Comparison of ENCODE assay signal across 8 cellular contexts in genomic region chr22:23322497-23323080, GRCh38.
DNase-seq lines count a peak whose midpoint lies in the region; ATAC-seq and TF ChIP-seq lines count a peak whose summit lies in the region.
"Not testable (repeated sequence)": the region's sequence is repeated elsewhere in the genome, so short reads cannot be mapped to it uniquely, and the experiment has no call there.

No MANE protein-coding gene starts in this region.

- not testable (repeated sequence) for H3K14ac ChIP-seq in H9 (ENCODE audit: insufficient read depth, low read length)

- not testable (repeated sequence) for ATAC-seq in WTC11
- ATAC-seq in right lobe of liver, result peak in 1 of 4 donors; percentile 33

- not testable (repeated sequence) for H3K79me1 ChIP-seq in H9 (ENCODE audit: insufficient read depth, low read depth, low read length, poor library complexity, severe bottlenecking)

- not testable (repeated sequence) for H3K27ac ChIP-seq in H9 (ENCODE audit: insufficient read length, low read depth, low read length); right lobe of liver

- POLR2A ChIA-PET in WTC11 (lab: Charles Lee), result not testable (repeated sequence)

- BruUV-seq in Calu3 (replicated peaks; lab: Mats Ljungman, UMichigan), result TSS peak; percentile 22

- H3K27ac Mint-ChIP-seq in Calu3 (ENCODE audit: unreplicated experiment); H9; WTC11; type B pancreatic cell: not testable (repeated sequence)

- H4K91ac ChIP-seq in H9 (ENCODE audit: insufficient read length, low read depth, low read length), result not testable (repeated sequence)

- H3K4me1 ChIP-seq in H9 (ENCODE audit: insufficient read depth, low read length); right lobe of liver: not testable (repeated sequence)

- not testable (repeated sequence) for H3K4me3 Mint-ChIP-seq in Calu3 (ENCODE audit: low read depth, unreplicated experiment); H9; WTC11; type B pancreatic cell

- not testable (repeated sequence) for H2AK5ac ChIP-seq in H9 (ENCODE audit: insufficient read length, low read length)

- not testable (repeated sequence) for H3K18ac ChIP-seq in H9 (ENCODE audit: insufficient read length, low read depth, low read length)

- TF ChIP-seq CTCF in Calu3 (IDR thresholded peaks at IDR 0.05; ENCODE audit: unreplicated experiment); WTC11 (IDR thresholded peaks at IDR 0.05): not testable (repeated sequence)
- peak; percentile 54 for TF ChIP-seq CTCF in H9 (conservative IDR thresholded peaks at IDR 0.05)
- TF ChIP-seq CTCF in epithelial cell of proximal tubule (conservative IDR thresholded peaks at IDR 0.05; ENCODE audit: low read depth, low read length), result peak; percentile 42
- TF ChIP-seq CTCF in right lobe of liver (IDR thresholded peaks at IDR 0.05), result peak; percentile 8 to 24 (median 18)
- TF ChIP-seq CTCF in type B pancreatic cell (conservative IDR thresholded peaks at IDR 0.05), result peak; percentile 31

- H3K23ac ChIP-seq in H9 (ENCODE audit: insufficient read length, low read depth, low read length), result not testable (repeated sequence)

- H3K9me3 Mint-ChIP-seq in Calu3 (ENCODE audit: low read depth, unreplicated experiment); H9; WTC11; type B pancreatic cell: not testable (repeated sequence)

- H4K20me1 ChIP-seq in H9 (ENCODE audit: control insufficient read depth, insufficient read depth, insufficient read length), result not testable (repeated sequence)

- no CpG with 5 or more reads among the region's 19 CpGs for WGBS in H9 (ENCODE audit: extremely low coverage, insufficient read length, low lambda C conversion rate)
- 67% methylated on average over 12 of the region's 19 CpGs for WGBS in right lobe of liver (ENCODE audit: insufficient coverage, low coverage, low lambda C conversion rate, missing lambda C conversion rate)

- intact Hi-C loops in Calu3 (cut with micrococcal nuclease; ENCODE audit: unreplicated experiment); right lobe of liver (cut with DNase I): not testable (repeated sequence)

- not testable (repeated sequence) for H3K4me2 ChIP-seq in H9 (ENCODE audit: insufficient read depth, insufficient read length, low read length)

- not testable (repeated sequence) for TF ChIP-seq POLR2A in right lobe of liver (IDR thresholded peaks at IDR 0.05)

- H3K4me3 ChIP-seq in epithelial cell of proximal tubule (ENCODE audit: low read depth, low read length); right lobe of liver: not testable (repeated sequence)

- not testable (repeated sequence) for H3K36me3 ChIP-seq in right lobe of liver

- not testable (repeated sequence) for H4K8ac ChIP-seq in H9 (replicated peaks; ENCODE audit: insufficient read length, low read depth, low read length)

- not testable (repeated sequence) for H3K9me3 ChIP-seq in H9 (ENCODE audit: control insufficient read depth, low read depth, low read length); right lobe of liver

- H2BK120ac ChIP-seq in H9 (ENCODE audit: low read depth, low read length, poor library complexity, severe bottlenecking), result not testable (repeated sequence)

- not testable (repeated sequence) for H3T11ph ChIP-seq in H9 (ENCODE audit: low read length)

- not testable (repeated sequence) for H2BK12ac ChIP-seq in H9 (ENCODE audit: insufficient read length, low read depth, low read length)

- not testable (repeated sequence) for H3K56ac ChIP-seq in H9 (ENCODE audit: insufficient read length, low read depth, low read length)

- not testable (repeated sequence) for H3K27me3 Mint-ChIP-seq in Calu3 (ENCODE audit: unreplicated experiment); H9 (ENCODE audit: low read depth); WTC11 (ENCODE audit: low read depth); type B pancreatic cell

- H3K27me3 ChIP-seq in H9 (ENCODE audit: insufficient read depth, low read length); right lobe of liver: not testable (repeated sequence)

- H4K5ac ChIP-seq in H9 (ENCODE audit: insufficient read length, low read depth, low read length), result not testable (repeated sequence)

- H3K23me2 ChIP-seq in H9 (ENCODE audit: insufficient read length, low read depth, low read length, poor library complexity, severe bottlenecking), result not testable (repeated sequence)

- not testable (repeated sequence) for H3K9ac ChIP-seq in H9 (ENCODE audit: extremely low read depth, insufficient read length, low read length)

- not testable (repeated sequence) for H3K36me3 Mint-ChIP-seq in Calu3 (ENCODE audit: insufficient read depth, unreplicated experiment); H9 (ENCODE audit: insufficient read depth in 1 of 3, low read depth in 3 of 3); WTC11; type B pancreatic cell

- CTCF ChIA-PET in Calu3 (lab: Charles Lee) (interaction anchor here (1.5 kb wide), 1 partner anchor 63 kb away, joined by 5 read pairs; no protein-coding TSS in a partner anchor), WTC11 (lab: Charles Lee) (interaction anchor here (0.7 to 3.4 kb wide), 3 partner anchors 63 to 269 kb away, joined by 4 to 28 read pairs (median 4); no protein-coding TSS in a partner anchor)

- not testable (repeated sequence) for H2BK20ac ChIP-seq in H9 (ENCODE audit: low read depth, low read length, poor library complexity, severe bottlenecking)

- H2BK5ac ChIP-seq in H9 (ENCODE audit: insufficient read length, low read length), result not testable (repeated sequence)

- DNase-seq in Calu3; epithelial cell of proximal tubule (ENCODE audit: low read depth); right lobe of liver: not testable (repeated sequence)
- DNase-seq in H9 (peak; percentile 60), NAMALWA (ENCODE audit: low spot score) (peak; percentile 7), SHP77 (lab: John Stamatoyannopoulos, UW) (peak; percentile 10 to 13), WTC11 (ENCODE audit: low spot score) (peak; percentile 50), type B pancreatic cell (ENCODE audit: extremely low spot score, unreplicated experiment) (peak; percentile 37)

- H2BK15ac ChIP-seq in H9 (ENCODE audit: low read depth, low read length), result not testable (repeated sequence)

- not testable (repeated sequence) for H3K79me2 ChIP-seq in H9 (ENCODE audit: insufficient read depth, low read length)

- not testable (repeated sequence) for H3K4me1 Mint-ChIP-seq in Calu3 (ENCODE audit: low read depth, unreplicated experiment)
- H3K4me1 Mint-ChIP-seq in H9, result peaks cover 11 to 20% of the 10 kb centered on the region in 2 experiments
- H3K4me1 Mint-ChIP-seq in WTC11, result peaks cover 14% of the 10 kb centered on the region
- H3K4me1 Mint-ChIP-seq in type B pancreatic cell (ENCODE audit: unreplicated experiment), result peaks cover 10% of the 10 kb centered on the region

- not testable (repeated sequence) for H3K4ac ChIP-seq in H9 (ENCODE audit: low read depth, low read length)

- H2AFZ ChIP-seq in H9 (ENCODE audit: low read length), result not testable (repeated sequence)
